ENCODE assay signal across 17 cellular contexts in the genomic region with DNA sequence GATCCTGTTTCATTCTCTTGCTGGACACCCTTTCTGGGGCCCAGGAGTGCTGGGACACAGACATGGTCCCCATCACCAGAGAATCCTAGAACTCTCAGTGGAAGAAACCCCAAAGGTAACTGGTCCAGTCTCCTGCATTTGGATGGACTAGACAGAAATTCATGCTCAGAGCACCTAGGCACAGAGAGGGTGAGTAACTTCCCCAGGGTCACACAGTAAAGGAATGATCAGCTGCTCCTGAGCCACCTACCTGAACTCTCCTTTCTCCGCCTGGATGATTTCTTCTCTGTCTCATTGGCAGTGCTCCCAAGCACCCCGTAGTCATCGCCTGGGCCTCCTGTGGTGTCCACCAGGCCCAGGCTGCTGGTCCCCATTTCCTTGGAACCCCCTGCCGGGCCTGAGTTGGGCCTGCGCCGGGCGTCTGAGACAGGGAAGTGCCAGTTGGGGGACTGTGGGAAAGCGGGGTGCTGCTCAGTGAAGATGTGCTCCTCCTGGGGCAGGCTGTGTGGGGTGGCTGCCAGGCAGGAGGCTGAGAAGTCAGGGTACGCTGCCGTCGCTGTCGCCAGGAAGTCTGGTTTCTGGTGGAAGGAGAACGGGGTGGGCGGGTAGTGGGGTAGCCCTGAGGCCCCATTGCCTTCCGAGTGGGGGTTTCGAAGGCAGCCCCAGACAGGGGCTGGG. TPM values are rescaled to one million over a fixed set of nuclear protein-coding genes. Genes with fewer than 3 reads are reported as not detected.
DNase-seq lines count a peak whose midpoint lies in the region; ATAC-seq and TF ChIP-seq lines count a peak whose summit lies in the region.
"Had no signal": no experiment of that assay in that cellular context is flagged by ENCODE, and none has a peak within 500 bp of the region (broad histone marks: within the 10 kb centered on the region; RNA-seq: fewer than 3 reads in every experiment).

No MANE protein-coding gene starts in this region.

- peak overlapping the region; percentile 68 for H3K27ac Mint-ChIP-seq in activated naive CD8-positive, alpha-beta T cell
- H3K27ac Mint-ChIP-seq in activated naive CD8-positive, alpha-beta T cell treated with anti-CD3 and anti-CD28 coated beads, Interleukin-2, amount 50 U/mL, for 24 hours, result no peak overlapping the region
- H3K27ac Mint-ChIP-seq in T-cell, result peak overlapping the region; percentile 72 to 76
- no peak overlapping the region for H3K27ac Mint-ChIP-seq in mesothelial cell of epicardium
- H3K27ac Mint-ChIP-seq: naive B cell had no signal

- ATAC-seq in activated naive CD8-positive, alpha-beta T cell treated with anti-CD3 and anti-CD28 coated beads, Interleukin-2, amount 50 U/mL, for 24 hours, result no peak
- ATAC-seq in T-cell (replicated peaks in 1 of 4), result peak; percentile 45 to 50 (median 49)

- H3K4me3 Mint-ChIP-seq in activated naive CD8-positive, alpha-beta T cell, result peak overlapping the region; percentile 44
- no peak overlapping the region for H3K4me3 Mint-ChIP-seq in activated naive CD8-positive, alpha-beta T cell treated with anti-CD3 and anti-CD28 coated beads, Interleukin-2, amount 50 U/mL, for 24 hours
- H3K4me3 Mint-ChIP-seq in T-cell (peak overlapping the region; percentile 34 to 61 (median 36)), mesothelial cell of epicardium (no peak overlapping the region)

- no peak for TF ChIP-seq EP300 in esophagus muscularis mucosa (IDR thresholded peaks at IDR 0.05)

- H3K9me3 ChIP-seq in esophagus muscularis mucosa, result no peaks in the 10 kb centered on the region
- no peaks in the 10 kb centered on the region for H3K9me3 ChIP-seq in WERI-Rb-1 (ENCODE audit: severe bottlenecking)
- H3K9me3 ChIP-seq: HAP-1 had no signal

- POLR2A ChIA-PET in T-cell (lab: Charles Lee), result no interaction called here

- no peaks in the 10 kb centered on the region for H3K36me3 Mint-ChIP-seq in activated naive CD8-positive, alpha-beta T cell
- H3K36me3 Mint-ChIP-seq in activated naive CD8-positive, alpha-beta T cell treated with anti-CD3 and anti-CD28 coated beads, Interleukin-2, amount 50 U/mL, for 24 hours (ENCODE audit: low read depth), result no peaks in the 10 kb centered on the region
- H3K36me3 Mint-ChIP-seq in T-cell, result no peaks in the 10 kb centered on the region
- H3K36me3 Mint-ChIP-seq in mesothelial cell of epicardium, result no peaks in the 10 kb centered on the region
- H3K36me3 Mint-ChIP-seq: activated naive CD4-positive, alpha-beta T cell treated with anti-CD3 and anti-CD28 coated beads, Interleukin-2, amount 50 U/mL, for 72 hours; naive B cell had no signal

- DNase-seq in activated naive CD8-positive, alpha-beta T cell treated with anti-CD3 and anti-CD28 coated beads, Interleukin-2, amount 50 U/mL, for 24 hours, result no peak
- DNase-seq in T-cell (peak in 16 of 34 experiments; percentile 2 to 23 (median 13)), esophagus muscularis mucosa (ENCODE audit: extremely low spot score) (no peak), WERI-Rb-1 (no peak), mesothelial cell of epicardium (ENCODE audit: low spot score in 2 of 2, unreplicated experiment in 2 of 2) (no peak), NCI-H2196 (lab: John Stamatoyannopoulos, UW; ENCODE audit: unreplicated experiment) (no peak)
- peak; percentile 43 for DNase-seq in stimulated activated CD8-positive, alpha-beta memory T cell treated with anti-CD3 and anti-CD28 coated beads, Interleukin-4, amount 100 ng/mL, for 48 hours
- DNase-seq: glutamatergic neuron, naive B cell, NCI-H1105 treated with DMSO at 0.1 percent for 48 hours, NCI-H345, substantia nigra had no signal

- H3K27ac ChIP-seq in esophagus muscularis mucosa (replicated peaks in 1 of 4) (peak overlapping the region; percentile 9 to 62 (median 51)), WERI-Rb-1 (no peak overlapping the region)
- H3K27ac ChIP-seq: KMS-11 had no signal

- CTCF ChIA-PET in T-cell (lab: Charles Lee), result no interaction called here

- H3K9me3 Mint-ChIP-seq in activated naive CD8-positive, alpha-beta T cell (ENCODE audit: low read depth), result no peaks in the 10 kb centered on the region
- H3K9me3 Mint-ChIP-seq in activated naive CD8-positive, alpha-beta T cell treated with anti-CD3 and anti-CD28 coated beads, Interleukin-2, amount 50 U/mL, for 24 hours, result no peaks in the 10 kb centered on the region
- H3K9me3 Mint-ChIP-seq in T-cell, result no peaks in the 10 kb centered on the region
- no peaks in the 10 kb centered on the region for H3K9me3 Mint-ChIP-seq in mesothelial cell of epicardium
- H3K9me3 Mint-ChIP-seq: activated naive CD4-positive, alpha-beta T cell treated with anti-CD3 and anti-CD28 coated beads, Interleukin-2, amount 50 U/mL, for 72 hours; naive B cell had no signal

- H3K4me1 Mint-ChIP-seq in activated naive CD8-positive, alpha-beta T cell (ENCODE audit: low read depth), result peaks cover 36% of the 10 kb centered on the region
- peaks cover 28% of the 10 kb centered on the region for H3K4me1 Mint-ChIP-seq in activated naive CD8-positive, alpha-beta T cell treated with anti-CD3 and anti-CD28 coated beads, Interleukin-2, amount 50 U/mL, for 24 hours
- peaks cover 36 to 67% (median 48%) of the 10 kb centered on the region in 3 donors for H3K4me1 Mint-ChIP-seq in T-cell
- peaks cover 61% of the 10 kb centered on the region for H3K4me1 Mint-ChIP-seq in mesothelial cell of epicardium

- H3K27me3 ChIP-seq in esophagus muscularis mucosa (peaks cover 0 to 15% (median 0%) of the 10 kb centered on the region in 4 donors), WERI-Rb-1 (ENCODE audit: insufficient read depth, low read depth, severe bottlenecking) (no peaks in the 10 kb centered on the region)

- H3K4me3 ChIP-seq in esophagus muscularis mucosa (peak overlapping the region; percentile 33 to 45 (median 39)), WERI-Rb-1 (ENCODE audit: low read depth, low read length) (no peak overlapping the region)
- H3K4me3 ChIP-seq: HAP-1 had no signal

- no peaks in the 10 kb centered on the region for H3K36me3 ChIP-seq in esophagus muscularis mucosa
- H3K36me3 ChIP-seq in WERI-Rb-1, result no peaks in the 10 kb centered on the region
- H3K36me3 ChIP-seq: HAP-1 had no signal

- 65% methylated on average over 11 of the region's 16 CpGs for WGBS in esophagus muscularis mucosa

- TF ChIP-seq POLR2A in esophagus muscularis mucosa (IDR thresholded peaks at IDR 0.05; ENCODE audit: low read depth), result no peak

- peaks cover 18 to 38% (median 29%) of the 10 kb centered on the region in 4 donors for H3K4me1 ChIP-seq in esophagus muscularis mucosa
- H3K4me1 ChIP-seq: HAP-1 had no signal

- TF ChIP-seq CTCF in esophagus muscularis mucosa (IDR thresholded peaks at IDR 0.05), result no peak
- TF ChIP-seq CTCF in WERI-Rb-1 (IDR thresholded peaks at IDR 0.05; ENCODE audit: low read depth, low read length), result no peak
- no peak for TF ChIP-seq CTCF in mesothelial cell of epicardium (IDR thresholded peaks at IDR 0.05; ENCODE audit: unreplicated experiment)

- intact Hi-C loops in esophagus muscularis mucosa (cut with DNase I), result no loop called here

- H3K27me3 Mint-ChIP-seq in activated naive CD8-positive, alpha-beta T cell, result no peaks in the 10 kb centered on the region
- peaks cover 2% of the 10 kb centered on the region for H3K27me3 Mint-ChIP-seq in activated naive CD8-positive, alpha-beta T cell treated with anti-CD3 and anti-CD28 coated beads, Interleukin-2, amount 50 U/mL, for 24 hours
- peaks cover 0 to 5% of the 10 kb centered on the region in 2 donors for H3K27me3 Mint-ChIP-seq in T-cell
- peaks cover 10% of the 10 kb centered on the region for H3K27me3 Mint-ChIP-seq in mesothelial cell of epicardium (ENCODE audit: low read depth)

RNA-seq across cellular contexts. Expression of a gene that starts 0.8 kb away (rescaled TPM):
- 1 to 10 TPM; 2.9 to 5.5 (median 3.6) TPM for total RNA-seq in T-cell
- 10 to 100 TPM in 3 of 4 donors, 1 to 10 TPM in 1; 6.6 to 16.1 (median 12.9) TPM for total RNA-seq in esophagus muscularis mucosa
- total RNA-seq in mesothelial cell of epicardium, result 1.2 to 1.8 TPM (median 1.2 TPM) in 3 replicates
- total RNA-seq: OCI-LY7 had no signal

Comparison
In these comparisons a context has a peak if more than half of its experiments do, and no peak if none do; other contexts are left out.
1. H3K27ac Mint-ChIP-seq: peak in activated naive CD8-positive, alpha-beta T cell (single experiment) and T-cell (2 of 2); none in activated naive CD8-positive, alpha-beta T cell treated with anti-CD3 and anti-CD28 coated beads, Interleukin-2, amount 50 U/mL, for 24 hours (single experiment) and mesothelial cell of epicardium (single experiment).
2. H3K4me3 Mint-ChIP-seq: peak in activated naive CD8-positive, alpha-beta T cell (single experiment) and T-cell (3 of 3); none in activated naive CD8-positive, alpha-beta T cell treated with anti-CD3 and anti-CD28 coated beads, Interleukin-2, amount 50 U/mL, for 24 hours (single experiment) and mesothelial cell of epicardium (single experiment).